20 cellular contexts compared by ENCODE assay signal in genomic region chr11:116232364-116232801, GRCh38.
DNase-seq lines count a peak whose midpoint lies in the region; ATAC-seq, FAIRE-seq and TF ChIP-seq lines count a peak whose summit lies in the region.
"Had no signal": no experiment of that assay in that cellular context is flagged by ENCODE, and none has a peak within 500 bp of the region (broad histone marks: within the 10 kb centered on the region; RNA-seq: fewer than 3 reads in every experiment).

No MANE protein-coding gene starts in this region.

- H3K36me3 ChIP-seq in astrocyte (ENCODE audit: insufficient read depth, low read length): no peaks in the 10 kb centered on the region
- no peaks in the 10 kb centered on the region for H3K36me3 ChIP-seq in PC-3 (ENCODE audit: low read depth, low read length)
- H3K36me3 ChIP-seq: esophagus muscularis mucosa, stomach had no signal

- H3K4me3 Mint-ChIP-seq in astrocyte (ENCODE audit: unreplicated experiment) (no peak overlapping the region), nephron progenitor cell (peak overlapping the region; percentile 47)
- H3K4me3 Mint-ChIP-seq: activated CD4-positive, alpha-beta memory T cell treated with anti-CD3 and anti-CD28 coated beads, Interleukin-2, amount 10 ng/mL, durations not matched to agents 7 days and 5 days; activated naive CD8-positive, alpha-beta T cell treated with anti-CD3 and anti-CD28 coated beads for 36 hours; activated T-cell treated with anti-CD3 and anti-CD28 coated beads, Interleukin-2, amount 50 U/mL, for 72 hours; CD8-positive, alpha-beta T cell; natural killer cell; T-helper 17 cell had no signal

- H3K9me2 ChIP-seq in PC-3 (replicated peaks; ENCODE audit: low read length): no peaks in the 10 kb centered on the region

- CTCF ChIA-PET in PC-3 (lab: Charles Lee): no interaction called here

- ATAC-seq in PC-3 (no peak), HG03135 (IDR thresholded peaks at IDR 0.05; ENCODE audit: unreplicated experiment) (no peak)
- ATAC-seq: activated T-cell treated with anti-CD3 and anti-CD28 coated beads, Interleukin-2, amount 50 U/mL, for 72 hours; CD8-positive, alpha-beta T cell; natural killer cell; T-helper 17 cell had no signal

- no peak overlapping the region for H3K4me3 ChIP-seq in astrocyte (ENCODE audit: insufficient read depth, low read depth, low read length)
- no peak overlapping the region for H3K4me3 ChIP-seq in PC-3 (ENCODE audit: low read length)
- H3K4me3 ChIP-seq: esophagus muscularis mucosa, stomach had no signal

- peaks cover 2% of the 10 kb centered on the region for H3K9me3 Mint-ChIP-seq in astrocyte (ENCODE audit: unreplicated experiment)
- H3K9me3 Mint-ChIP-seq in nephron progenitor cell: peaks cover 22% of the 10 kb centered on the region
- H3K9me3 Mint-ChIP-seq: activated CD4-positive, alpha-beta memory T cell treated with anti-CD3 and anti-CD28 coated beads, Interleukin-2, amount 10 ng/mL, durations not matched to agents 7 days and 5 days; activated naive CD8-positive, alpha-beta T cell treated with anti-CD3 and anti-CD28 coated beads for 36 hours; activated T-cell treated with anti-CD3 and anti-CD28 coated beads, Interleukin-2, amount 50 U/mL, for 72 hours; CD8-positive, alpha-beta T cell; natural killer cell had no signal

- no peak overlapping the region for H3K27ac Mint-ChIP-seq in astrocyte (ENCODE audit: unreplicated experiment)
- peak overlapping the region; percentile 88 for H3K27ac Mint-ChIP-seq in nephron progenitor cell
- H3K27ac Mint-ChIP-seq: activated CD4-positive, alpha-beta memory T cell treated with anti-CD3 and anti-CD28 coated beads, Interleukin-2, amount 10 ng/mL, durations not matched to agents 7 days and 5 days; activated naive CD8-positive, alpha-beta T cell treated with anti-CD3 and anti-CD28 coated beads for 36 hours; activated T-cell treated with anti-CD3 and anti-CD28 coated beads, Interleukin-2, amount 50 U/mL, for 72 hours; CD8-positive, alpha-beta T cell; natural killer cell; T-helper 17 cell had no signal

- no peaks in the 10 kb centered on the region for H3K36me3 Mint-ChIP-seq in astrocyte (ENCODE audit: low read depth, unreplicated experiment)
- H3K36me3 Mint-ChIP-seq in nephron progenitor cell (ENCODE audit: low read depth): peaks cover 10% of the 10 kb centered on the region
- H3K36me3 Mint-ChIP-seq: activated naive CD8-positive, alpha-beta T cell treated with anti-CD3 and anti-CD28 coated beads for 36 hours; CD8-positive, alpha-beta T cell; natural killer cell had no signal

- H3K79me2 ChIP-seq in astrocyte (ENCODE audit: insufficient read depth, low read length): no peaks in the 10 kb centered on the region
- H3K79me2 ChIP-seq in PC-3 (ENCODE audit: low read length): no peaks in the 10 kb centered on the region

- H3K4me1 Mint-ChIP-seq in astrocyte (ENCODE audit: low read depth, unreplicated experiment) (peaks cover 6% of the 10 kb centered on the region), nephron progenitor cell (peaks cover 43% of the 10 kb centered on the region)
- H3K4me1 Mint-ChIP-seq: activated CD4-positive, alpha-beta memory T cell treated with anti-CD3 and anti-CD28 coated beads, Interleukin-2, amount 10 ng/mL, durations not matched to agents 7 days and 5 days; activated naive CD8-positive, alpha-beta T cell treated with anti-CD3 and anti-CD28 coated beads for 36 hours; natural killer cell; T-helper 17 cell had no signal

- DNase-seq in DMS 273 (lab: John Stamatoyannopoulos, UW; ENCODE audit: unreplicated experiment) (peak; percentile 51), NCI-H1436 (lab: John Stamatoyannopoulos, UW) (peak; percentile 49), astrocyte (ENCODE audit: low read depth) (peak; percentile 26), nephron progenitor cell (peak; percentile 15), RCC 7860 (ENCODE audit: low spot score) (no peak), PC-3 (no peak), inferior parietal cortex (ENCODE audit: extremely low spot score) (no peak)
- DNase-seq: activated CD4-positive, alpha-beta memory T cell treated with anti-CD3 and anti-CD28 coated beads, Interleukin-2, amount 10 ng/mL, durations not matched to agents 7 days and 5 days; activated naive CD8-positive, alpha-beta T cell treated with anti-CD3 and anti-CD28 coated beads for 36 hours; activated T-cell treated with anti-CD3 and anti-CD28 coated beads, Interleukin-2, amount 50 U/mL, for 72 hours; CD8-positive, alpha-beta T cell; mammary epithelial cell; natural killer cell; SIG-M5; stomach; T-helper 17 cell had no signal

- H3K4me1 ChIP-seq in astrocyte (ENCODE audit: insufficient read depth, low read length): no peaks in the 10 kb centered on the region
- no peaks in the 10 kb centered on the region for H3K4me1 ChIP-seq in PC-3 (ENCODE audit: insufficient read depth, low read length)
- H3K4me1 ChIP-seq: stomach had no signal

- BruUV-seq in PC-3 (replicated peaks; lab: Mats Ljungman, UMichigan): no TSS peak

- H3K4me2 ChIP-seq in astrocyte (ENCODE audit: low read length): no peak overlapping the region
- H3K4me2 ChIP-seq in PC-3 (ENCODE audit: low read length): no peak overlapping the region

- intact Hi-C loops in PC-3 (cut with micrococcal nuclease): no loop called here

- no peaks in the 10 kb centered on the region for H3F3A ChIP-seq in PC-3 (ENCODE audit: low read length, unreplicated experiment)

- H3K9me3 ChIP-seq in astrocyte (ENCODE audit: insufficient read depth, low read depth, low read length) (peaks cover 3% of the 10 kb centered on the region), PC-3 (ENCODE audit: low read length) (no peaks in the 10 kb centered on the region)
- H3K9me3 ChIP-seq: esophagus muscularis mucosa, stomach had no signal

- H4K20me1 ChIP-seq in astrocyte (ENCODE audit: insufficient read depth, low read length): no peaks in the 10 kb centered on the region
- H4K20me1 ChIP-seq in PC-3 (ENCODE audit: low read length): no peaks in the 10 kb centered on the region

- H3K27ac ChIP-seq in astrocyte (ENCODE audit: low read depth, low read length): no peak overlapping the region
- no peak overlapping the region for H3K27ac ChIP-seq in PC-3 (ENCODE audit: low read length)
- H3K27ac ChIP-seq: stomach had no signal

- no peak for TF ChIP-seq CTCF in astrocyte (IDR thresholded peaks at IDR 0.05; ENCODE audit: insufficient read depth, low read depth, low read length)
- TF ChIP-seq CTCF in nephron progenitor cell (IDR thresholded peaks at IDR 0.05): no peak
- TF ChIP-seq CTCF in PC-3 (conservative IDR thresholded peaks at IDR 0.05; ENCODE audit: low read depth, low read length): no peak

- H3K9ac ChIP-seq in astrocyte (ENCODE audit: low read length) (no peak overlapping the region), PC-3 (ENCODE audit: low read length) (no peak overlapping the region)

- POLR2A ChIA-PET in PC-3 (lab: Charles Lee; ENCODE audit: unreplicated experiment): no interaction called here

- FAIRE-seq in astrocyte (lab: Jason Lieb, UNC): no peak
- FAIRE-seq in RCC 7860 (lab: Jason Lieb, UNC): no peak
- FAIRE-seq: bronchial epithelial cell, urothelium cell line had no signal

- no peak overlapping the region for H2AFZ ChIP-seq in astrocyte (ENCODE audit: low read depth, low read length)
- H2AFZ ChIP-seq in PC-3 (ENCODE audit: low read length): no peak overlapping the region

- no peaks in the 10 kb centered on the region for H3K27me3 ChIP-seq in astrocyte (ENCODE audit: insufficient read depth, low read length)
- H3K27me3 ChIP-seq in PC-3 (ENCODE audit: low read length): peaks cover 6% of the 10 kb centered on the region

- H3K27me3 Mint-ChIP-seq in astrocyte (ENCODE audit: low read depth, unreplicated experiment) (peaks cover 18% of the 10 kb centered on the region), nephron progenitor cell (ENCODE audit: low read depth, poor library complexity) (peaks cover 14% of the 10 kb centered on the region)

Comparison
In these comparisons a context has a peak if more than half of its experiments do, and no peak if none do; other contexts are left out.
1. DNase-seq: peak in DMS 273 (single experiment), NCI-H1436 (single experiment), astrocyte (single experiment) and nephron progenitor cell (single experiment); none in RCC 7860 (single experiment), PC-3 (single experiment) and inferior parietal cortex (single experiment).